Comparison of ENCODE assay signal across 7 cellular contexts in genomic region chr15:44726136-44726535, GRCh38. TPM values are rescaled to one million over a fixed set of nuclear protein-coding genes. Genes with fewer than 3 reads are reported as not detected.
A peak's percentile ranks its signal among the peaks of the same experiment; 100 is the strongest.
DNase-seq lines count a peak whose midpoint lies in the region; ATAC-seq and TF ChIP-seq lines count a peak whose summit lies in the region.

No MANE protein-coding gene starts in this region.

- POLR2A ChIA-PET in WTC11 (lab: Charles Lee): interaction anchor here (0.5 to 3.6 kb wide), 3 partner anchors 14 to 196 kb away, joined by 4 to 37 read pairs (median 8); partner anchors contain the start of genes B2M, PATL2 and SPG11

- no peak for DNase-seq in WTC11 (ENCODE audit: low spot score)
- no peak for DNase-seq in foreskin keratinocyte
- DNase-seq in NCI-H446 (lab: John Stamatoyannopoulos, UW): no peak
- DNase-seq in SK-N-DZ (ENCODE audit: low spot score): no peak

- H3K36me3 Mint-ChIP-seq in IgD-negative memory B cell (peaks cover 1% of the 10 kb centered on the region), WTC11 (no peaks in the 10 kb centered on the region)
- H3K36me3 Mint-ChIP-seq in stimulated activated memory B cell treated with anti-CD40 and anti-IgM and Interleukin-4, amounts not matched to agents 10 μg/mL and 1 μg/mL and 100 μg/mL, for 72 hours: no peaks in the 10 kb centered on the region

- H3K9me3 Mint-ChIP-seq in IgD-negative memory B cell (no peaks in the 10 kb centered on the region), WTC11 (no peaks in the 10 kb centered on the region)
- H3K9me3 Mint-ChIP-seq in stimulated activated memory B cell treated with anti-CD40 and anti-IgM and Interleukin-4, amounts not matched to agents 10 μg/mL and 1 μg/mL and 100 μg/mL, for 72 hours: no peaks in the 10 kb centered on the region

- CTCF ChIA-PET in WTC11 (lab: Charles Lee): interaction anchor here (1.1 to 1.8 kb wide), 3 partner anchors 13 to 63 kb away, joined by 6 to 21 read pairs (median 18); partner anchors contain the start of gene SPG11

- ATAC-seq in WTC11 (no peak), foreskin keratinocyte (no peak), HG03108 (IDR thresholded peaks at IDR 0.05; ENCODE audit: unreplicated experiment) (no peak)
- ATAC-seq in stimulated activated memory B cell treated with anti-CD40 and anti-IgM and Interleukin-4, amounts not matched to agents 10 μg/mL and 1 μg/mL and 100 μg/mL, for 72 hours: no peak

- H3K27me3 ChIP-seq in foreskin keratinocyte: no peaks in the 10 kb centered on the region

- H3K27me3 Mint-ChIP-seq in IgD-negative memory B cell (no peaks in the 10 kb centered on the region), WTC11 (ENCODE audit: low read depth) (no peaks in the 10 kb centered on the region; the same call in 1 of the 2 replicates)
- H3K27me3 Mint-ChIP-seq in stimulated activated memory B cell treated with anti-CD40 and anti-IgM and Interleukin-4, amounts not matched to agents 10 μg/mL and 1 μg/mL and 100 μg/mL, for 72 hours: no peaks in the 10 kb centered on the region

- peak overlapping the region; percentile 89 to 97 (median 94) for H3K4me3 Mint-ChIP-seq in IgD-negative memory B cell
- H3K4me3 Mint-ChIP-seq in WTC11: no peak overlapping the region
- peak overlapping the region; percentile 92 for H3K4me3 Mint-ChIP-seq in stimulated activated memory B cell treated with anti-CD40 and anti-IgM and Interleukin-4, amounts not matched to agents 10 μg/mL and 1 μg/mL and 100 μg/mL, for 72 hours

- H3K4me1 Mint-ChIP-seq in IgD-negative memory B cell: peaks cover 45 to 52% (median 52%) of the 10 kb centered on the region in 3 donors
- H3K4me1 Mint-ChIP-seq in WTC11: peaks cover 32% of the 10 kb centered on the region
- peaks cover 63% of the 10 kb centered on the region for H3K4me1 Mint-ChIP-seq in stimulated activated memory B cell treated with anti-CD40 and anti-IgM and Interleukin-4, amounts not matched to agents 10 μg/mL and 1 μg/mL and 100 μg/mL, for 72 hours

- H3K4me1 ChIP-seq in foreskin keratinocyte: peaks cover 22% of the 10 kb centered on the region

- no peak for TF ChIP-seq CTCF in WTC11 (IDR thresholded peaks at IDR 0.05)
- TF ChIP-seq CTCF in foreskin keratinocyte (conservative IDR thresholded peaks at IDR 0.05): no peak

- H3K27ac Mint-ChIP-seq in IgD-negative memory B cell (peak overlapping the region; percentile 96 to 100 (median 99)), WTC11 (peak overlapping the region; percentile 89)
- peak overlapping the region; percentile 98 for H3K27ac Mint-ChIP-seq in stimulated activated memory B cell treated with anti-CD40 and anti-IgM and Interleukin-4, amounts not matched to agents 10 μg/mL and 1 μg/mL and 100 μg/mL, for 72 hours

- peak overlapping the region; percentile 95 for H3K27ac ChIP-seq in foreskin keratinocyte

TF ChIP-seq in WTC11, 78 proteins besides CTCF, POLR2A, EP300 and RAD21:
- TF ChIP-seq ZNF263 (CRISPR knock-in tag; IDR thresholded peaks at IDR 0.05; ENCODE audit: low read depth) (no peak), ZNF396 (CRISPR knock-in tag; IDR thresholded peaks at IDR 0.05; ENCODE audit: borderline replicate concordance) (no peak), NFYB (CRISPR knock-in tag; conservative IDR thresholded peaks at IDR 0.05; ENCODE audit: low read depth) (no peak)
- TF ChIP-seq, protein P1, sequence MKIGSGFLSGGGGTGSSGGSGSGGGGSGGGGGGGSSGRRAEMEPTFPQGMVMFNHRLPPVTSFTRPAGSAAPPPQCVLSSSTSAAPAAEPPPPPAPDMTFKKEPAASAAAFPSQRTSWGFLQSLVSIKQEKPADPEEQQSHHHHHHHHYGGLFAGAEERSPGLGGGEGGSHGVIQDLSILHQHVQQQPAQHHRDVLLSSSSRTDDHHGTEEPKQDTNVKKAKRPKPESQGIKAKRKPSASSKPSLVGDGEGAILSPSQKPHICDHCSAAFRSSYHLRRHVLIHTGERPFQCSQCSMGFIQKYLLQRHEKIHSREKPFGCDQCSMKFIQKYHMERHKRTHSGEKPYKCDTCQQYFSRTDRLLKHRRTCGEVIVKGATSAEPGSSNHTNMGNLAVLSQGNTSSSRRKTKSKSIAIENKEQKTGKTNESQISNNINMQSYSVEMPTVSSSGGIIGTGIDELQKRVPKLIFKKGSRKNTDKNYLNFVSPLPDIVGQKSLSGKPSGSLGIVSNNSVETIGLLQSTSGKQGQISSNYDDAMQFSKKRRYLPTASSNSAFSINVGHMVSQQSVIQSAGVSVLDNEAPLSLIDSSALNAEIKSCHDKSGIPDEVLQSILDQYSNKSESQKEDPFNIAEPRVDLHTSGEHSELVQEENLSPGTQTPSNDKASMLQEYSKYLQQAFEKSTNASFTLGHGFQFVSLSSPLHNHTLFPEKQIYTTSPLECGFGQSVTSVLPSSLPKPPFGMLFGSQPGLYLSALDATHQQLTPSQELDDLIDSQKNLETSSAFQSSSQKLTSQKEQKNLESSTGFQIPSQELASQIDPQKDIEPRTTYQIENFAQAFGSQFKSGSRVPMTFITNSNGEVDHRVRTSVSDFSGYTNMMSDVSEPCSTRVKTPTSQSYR (CRISPR knock-in tag; IDR thresholded peaks at IDR 0.05): no peak

RNA-seq across cellular contexts. Expression of gene TRIM69, which starts 10.2 kb away (rescaled TPM):
- polyA plus RNA-seq in IgD-negative memory B cell (30.7 TPM), foreskin keratinocyte (7.6 and 8.6 TPM in 2 replicates)
- total RNA-seq in WTC11 (2021) (9.9 to 11.3 TPM (median 10.4 TPM) in 3 replicates), foreskin keratinocyte (10.2 and 11.9 TPM in 2 replicates)
- 11.1 and 11.5 TPM in 2 replicates for polyA plus RNA-seq in SK-N-DZ (2014; cell fraction: cytosol; rRNA removed)
- polyA plus RNA-seq in SK-N-DZ (2014; cell fraction: nucleus; rRNA removed): 4.5 and 7.5 TPM in 2 replicates

RNA-seq across cellular contexts. Expression of gene B2M, which starts 14.8 kb away (rescaled TPM):
- polyA plus RNA-seq in IgD-negative memory B cell: 23,226 TPM
- 88.2 to 105 TPM (median 102 TPM) in 3 replicates for total RNA-seq in WTC11 (2021)
- 1,130 and 1,370 TPM in 2 replicates for total RNA-seq in foreskin keratinocyte
- 1,521 and 1,612 TPM in 2 replicates for polyA plus RNA-seq in foreskin keratinocyte
- 363 and 382 TPM in 2 replicates for polyA plus RNA-seq in SK-N-DZ (2014; cell fraction: cytosol; rRNA removed)
- polyA plus RNA-seq in SK-N-DZ (2014; cell fraction: nucleus; rRNA removed): 158 and 221 TPM in 2 replicates

RNA-seq across cellular contexts. Expression of gene PATL2, which starts 15.0 kb away (rescaled TPM):
- polyA plus RNA-seq in IgD-negative memory B cell (17.7 TPM), foreskin keratinocyte (0.18 and 0.19 TPM in 2 replicates)
- total RNA-seq in WTC11 (2021) (0.41 to 1.2 TPM (median 0.59 TPM) in 3 replicates), foreskin keratinocyte (0.21 and 0.37 TPM in 2 replicates)
- 0.21 TPM in 1 of 2 replicates, not detected in the other for polyA plus RNA-seq in SK-N-DZ (2014; cell fraction: cytosol; rRNA removed)
- polyA plus RNA-seq in SK-N-DZ (2014; cell fraction: nucleus; rRNA removed): 0.33 and 0.89 TPM in 2 replicates

Comparison
In these comparisons a context has a peak if more than half of its experiments do, and no peak if none do; other contexts are left out.
1. RNA of gene B2M, which starts 14.8 kb away (total RNA-seq): 1,130 to 1,370 TPM in foreskin keratinocyte; 88.2 to 105 TPM in WTC11; every median in the first group is over 10 times any median in the second.
2. Peak in every context shown above with its lines, with median percentiles within 50 percentile points of each other: H3K27ac Mint-ChIP-seq.